Comparison of ENCODE assay signal across 1 cellular context in the genomic region with DNA sequence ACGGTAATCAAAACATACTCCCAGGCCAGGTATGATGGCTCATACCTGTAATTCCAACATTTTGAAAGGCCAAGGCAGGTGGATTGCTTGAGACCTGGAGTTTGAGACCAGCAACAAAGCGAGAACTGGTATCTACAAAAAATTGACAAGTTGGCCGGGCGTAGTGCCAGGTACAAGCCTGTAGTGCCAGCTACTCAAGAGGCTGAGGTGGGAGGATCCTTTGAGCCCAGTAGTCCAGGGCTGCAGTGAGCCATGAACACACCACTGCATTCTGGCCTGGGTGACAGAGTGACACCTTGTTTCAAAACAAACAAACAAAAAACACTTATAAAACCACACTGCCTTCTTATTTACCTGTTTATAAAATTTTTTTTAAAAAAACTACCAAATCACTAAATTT.
TF ChIP-seq lines count a peak whose summit lies in the region.

No MANE protein-coding gene starts in this region.

TF ChIP-seq in GM23338, 12 proteins besides CTCF, POLR2A, EP300 and RAD21 (continued from another document):
- TF ChIP-seq EZH2phosphoT487 (IDR thresholded peaks at IDR 0.05; ENCODE audit: unreplicated experiment) = no peak
- no peak for TF ChIP-seq JUNB (IDR thresholded peaks at IDR 0.05; ENCODE audit: unreplicated experiment)
